31 cellular contexts compared by ENCODE assay signal in the genomic region with DNA sequence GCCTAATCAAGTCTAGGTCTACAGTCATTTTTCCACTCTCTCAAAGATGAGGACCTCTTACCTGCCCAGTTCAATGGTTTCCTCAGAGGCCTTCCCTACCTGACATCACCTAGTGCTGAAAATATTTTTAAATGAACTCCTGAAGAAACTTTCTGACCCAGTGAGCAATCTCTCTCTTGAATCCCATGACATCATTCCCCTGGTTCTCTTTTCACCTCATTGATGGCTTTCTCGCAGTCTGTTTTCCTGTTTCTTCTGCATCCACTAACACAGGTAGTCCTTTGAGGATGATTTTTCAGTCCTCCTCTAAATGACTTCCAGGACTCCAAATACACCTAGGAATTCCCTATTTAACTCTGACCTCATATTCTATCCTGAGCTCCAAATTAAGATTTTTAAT.
"Had no signal": no experiment of that assay in that cellular context is flagged by ENCODE, and none has a peak within 500 bp of the region (broad histone marks: within the 10 kb centered on the region; RNA-seq: fewer than 3 reads in every experiment).

No MANE protein-coding gene starts in this region.

- H3K4me1 Mint-ChIP-seq: activated CD4-positive, alpha-beta memory T cell treated with anti-CD3 and anti-CD28 coated beads, Interleukin-2, amount 10 ng/mL, durations not matched to agents 7 days and 5 days; activated CD8-positive, alpha-beta memory T cell treated with anti-CD3 and anti-CD28 coated beads, Interleukin-2, amount 10 ng/mL, durations not matched to agents 7 days and 5 days; activated naive CD4-positive, alpha-beta T cell treated with anti-CD3 and anti-CD28 coated beads, Interleukin-2, amount 10 ng/mL, durations not matched to agents 7 days and 5 days; activated naive CD8-positive, alpha-beta T cell treated with anti-CD3 and anti-CD28 coated beads, Interleukin-2, amount 50 U/mL, for 24 hours had no signal

- DNase-seq: activated CD4-positive, alpha-beta memory T cell treated with anti-CD3 and anti-CD28 coated beads, Interleukin-2, amount 10 ng/mL, durations not matched to agents 7 days and 5 days; activated CD4-positive, alpha-beta T cell treated with anti-CD3 and anti-CD28 coated beads for 1 hour; activated CD4-positive, alpha-beta T cell treated with anti-CD3 and anti-CD28 coated beads for 48 hours; activated CD4-positive, CD25-positive, alpha-beta regulatory T cell; activated CD8-positive, alpha-beta memory T cell treated with anti-CD3 and anti-CD28 coated beads for 24 hours; activated CD8-positive, alpha-beta memory T cell treated with anti-CD3 and anti-CD28 coated beads, Interleukin-2, amount 10 ng/mL, durations not matched to agents 7 days and 5 days; activated CD8-positive, alpha-beta memory T cell treated with anti-CD3 and anti-CD28 coated beads, Interleukin-2, amount 50 U/mL, for 48 hours; activated effector memory CD4-positive, alpha-beta T cell treated with Interleukin-2 at 50 U/mL for 16 hours; activated naive CD4-positive, alpha-beta T cell treated with anti-CD3 and anti-CD28 coated beads, Interleukin-2, amount 10 ng/mL, durations not matched to agents 7 days and 5 days; activated naive CD8-positive, alpha-beta T cell treated with anti-CD3 and anti-CD28 coated beads, Interleukin-2, amount 50 U/mL, for 24 hours; activated T-cell treated with anti-CD3 and anti-CD28 coated beads, Interleukin-2, amount 50 U/mL, for 48 hours; anterior cingulate cortex; caudate nucleus; Kasumi-1; KG1; MG63; NCI-H1048; NCI-H1436 treated with DMSO at 0.1 percent for 48 hours; NCI-H1694 treated with DMSO at 0.1 percent for 48 hours; NCI-H2029; NCI-H345; NCI-H524 treated with DMSO at 0.1 percent for 48 hours; Peyer's patch; RPMI8226; SHP77 treated with DMSO at 0.1 percent for 48 hours; T-cell; WERI-Rb-1 had no signal

- FAIRE-seq: bronchial epithelial cell had no signal

- ATAC-seq: activated CD8-positive, alpha-beta memory T cell treated with anti-CD3 and anti-CD28 coated beads, Interleukin-2, amount 10 ng/mL, durations not matched to agents 7 days and 5 days; activated naive CD8-positive, alpha-beta T cell treated with anti-CD3 and anti-CD28 coated beads, Interleukin-2, amount 50 U/mL, for 24 hours; SK-N-SH treated with all-trans-retinoic acid at 6 μM for 48 hours; T-cell had no signal

- H3K36me3 Mint-ChIP-seq: activated CD8-positive, alpha-beta memory T cell treated with anti-CD3 and anti-CD28 coated beads, Interleukin-2, amount 10 ng/mL, durations not matched to agents 7 days and 5 days; activated naive CD4-positive, alpha-beta T cell treated with anti-CD3 and anti-CD28 coated beads, Interleukin-2, amount 10 ng/mL, durations not matched to agents 7 days and 5 days; activated naive CD8-positive, alpha-beta T cell had no signal

- H3K27ac Mint-ChIP-seq: activated CD4-positive, alpha-beta memory T cell treated with anti-CD3 and anti-CD28 coated beads, Interleukin-2, amount 10 ng/mL, durations not matched to agents 7 days and 5 days; activated CD8-positive, alpha-beta memory T cell treated with anti-CD3 and anti-CD28 coated beads, Interleukin-2, amount 10 ng/mL, durations not matched to agents 7 days and 5 days; activated naive CD4-positive, alpha-beta T cell treated with anti-CD3 and anti-CD28 coated beads, Interleukin-2, amount 10 ng/mL, durations not matched to agents 7 days and 5 days; activated naive CD8-positive, alpha-beta T cell; activated naive CD8-positive, alpha-beta T cell treated with anti-CD3 and anti-CD28 coated beads, Interleukin-2, amount 50 U/mL, for 24 hours; T-cell had no signal

- H3K27me3 ChIP-seq: MG63, Peyer's patch had no signal

- H3K9me3 ChIP-seq: MG63, Peyer's patch had no signal

- H3K27ac ChIP-seq: Peyer's patch, WERI-Rb-1 had no signal

- H3K9me3 Mint-ChIP-seq: activated CD4-positive, alpha-beta memory T cell treated with anti-CD3 and anti-CD28 coated beads, Interleukin-2, amount 10 ng/mL, durations not matched to agents 7 days and 5 days; activated naive CD4-positive, alpha-beta T cell treated with anti-CD3 and anti-CD28 coated beads, Interleukin-2, amount 10 ng/mL, durations not matched to agents 7 days and 5 days; activated naive CD8-positive, alpha-beta T cell treated with anti-CD3 and anti-CD28 coated beads, Interleukin-2, amount 50 U/mL, for 24 hours; T-cell had no signal

- H3K27me3 Mint-ChIP-seq: activated CD4-positive, alpha-beta memory T cell treated with anti-CD3 and anti-CD28 coated beads, Interleukin-2, amount 10 ng/mL, durations not matched to agents 7 days and 5 days; activated CD8-positive, alpha-beta memory T cell treated with anti-CD3 and anti-CD28 coated beads, Interleukin-2, amount 10 ng/mL, durations not matched to agents 7 days and 5 days; activated naive CD4-positive, alpha-beta T cell treated with anti-CD3 and anti-CD28 coated beads, Interleukin-2, amount 10 ng/mL, durations not matched to agents 7 days and 5 days; activated naive CD8-positive, alpha-beta T cell; activated naive CD8-positive, alpha-beta T cell treated with anti-CD3 and anti-CD28 coated beads, Interleukin-2, amount 50 U/mL, for 24 hours; brain; T-cell had no signal

- H3K4me3 Mint-ChIP-seq: activated CD4-positive, alpha-beta memory T cell treated with anti-CD3 and anti-CD28 coated beads, Interleukin-2, amount 10 ng/mL, durations not matched to agents 7 days and 5 days; activated CD8-positive, alpha-beta memory T cell treated with anti-CD3 and anti-CD28 coated beads, Interleukin-2, amount 10 ng/mL, durations not matched to agents 7 days and 5 days; activated naive CD4-positive, alpha-beta T cell treated with anti-CD3 and anti-CD28 coated beads, Interleukin-2, amount 10 ng/mL, durations not matched to agents 7 days and 5 days; activated naive CD8-positive, alpha-beta T cell; activated naive CD8-positive, alpha-beta T cell treated with anti-CD3 and anti-CD28 coated beads, Interleukin-2, amount 50 U/mL, for 24 hours; T-cell had no signal

- H3K4me1 ChIP-seq: Peyer's patch had no signal

- H3K4me3 ChIP-seq: MG63, Peyer's patch had no signal

- H3K36me3 ChIP-seq: Peyer's patch, WERI-Rb-1 had no signal
